In genomic region chr16:86505899-86506864, GRCh38 we compare ENCODE assay signal across 11 cellular contexts. TPM values are rescaled to one million over a fixed set of nuclear protein-coding genes. Genes with fewer than 3 reads are reported as not detected.
DNase-seq lines count a peak whose midpoint lies in the region; ATAC-seq, FAIRE-seq and TF ChIP-seq lines count a peak whose summit lies in the region.
"Had no signal": no experiment of that assay in that cellular context is flagged by ENCODE, and none has a peak within 500 bp of the region (broad histone marks: within the 10 kb centered on the region; RNA-seq: fewer than 3 reads in every experiment).

No MANE protein-coding gene starts in this region.

- H3K4me1 Mint-ChIP-seq in natural killer cell treated with Interleukin-12 subunit alpha and Interleukin-12 subunit beta and Interleukin-15 and Interleukin-18, amount 100 ng/mL, for 72 hours (ENCODE audit: low read depth in 2 of 2) = peaks cover 20 to 24% of the 10 kb centered on the region in 2 donors

- no peak overlapping the region for H3K9ac ChIP-seq in HepG2 (ENCODE audit: insufficient read depth, low read depth, low read length)

- peaks cover 9% of the 10 kb centered on the region; the same call in 1 of the 2 replicates for H3K4me1 ChIP-seq in HepG2 (ENCODE audit: insufficient read depth, low read length)
- H3K4me1 ChIP-seq in right lobe of liver = peaks cover 0 to 22% (median 0%) of the 10 kb centered on the region in 4 donors
- H3K4me1 ChIP-seq in esophagus (ENCODE audit: control insufficient read depth in 2 of 2, insufficient read depth in 2 of 2, low read length in 1 of 2) = peaks cover 5 to 20% of the 10 kb centered on the region in 2 donors
- H3K4me1 ChIP-seq in urinary bladder (ENCODE audit: insufficient read depth) = no peaks in the 10 kb centered on the region

- DNase-seq in HepG2 (ENCODE audit: low spot score) = no peak
- no peak for DNase-seq in right lobe of liver
- DNase-seq in natural killer cell treated with Interleukin-12 subunit alpha and Interleukin-12 subunit beta and Interleukin-15 and Interleukin-18, amount 100 ng/mL, for 72 hours (ENCODE audit: low spot score) = no peak
- no peak for DNase-seq in NCI-H345 (lab: John Stamatoyannopoulos, UW)
- DNase-seq: NCI-H1417 treated with DMSO at 0.1 percent for 48 hours had no signal

- POLR2A ChIA-PET in HepG2 (lab: Yijun Ruan, JAX) = no interaction called here

- 7% methylated on average over 23 of the region's 27 CpGs for WGBS in HepG2 (ENCODE audit: low lambda C conversion rate)
- WGBS in right lobe of liver (ENCODE audit: insufficient coverage, low coverage, low lambda C conversion rate, missing lambda C conversion rate) = 12% methylated on average over 18 of the region's 27 CpGs
- 13 to 21% methylated on average over 27 of the region's 27 CpGs for WGBS in esophagus, 2 donors
- 9% methylated on average over 27 of the region's 27 CpGs for WGBS in urinary bladder

- ATAC-seq in HepG2 = no peak
- ATAC-seq in right lobe of liver = no peak
- ATAC-seq in natural killer cell treated with Interleukin-12 subunit alpha and Interleukin-12 subunit beta and Interleukin-15 and Interleukin-18, amount 100 ng/mL, for 72 hours = no peak
- no peak for ATAC-seq in HG03108 (IDR thresholded peaks at IDR 0.05; ENCODE audit: unreplicated experiment)
- ATAC-seq in HG03025 (IDR thresholded peaks at IDR 0.05; ENCODE audit: low FRiP score, unreplicated experiment) = no peak

- peak overlapping the region; percentile 15 for H3K4me3 Mint-ChIP-seq in natural killer cell treated with Interleukin-12 subunit alpha and Interleukin-12 subunit beta and Interleukin-15 and Interleukin-18, amount 100 ng/mL, for 72 hours

- no peak overlapping the region for H3K4me2 ChIP-seq in HepG2 (ENCODE audit: low read depth, low read length)

- no peaks in the 10 kb centered on the region; the same call in 1 of the 2 replicates for H4K20me1 ChIP-seq in HepG2 (ENCODE audit: insufficient read depth, low read length)

- H3K4me3 ChIP-seq in HepG2 (replicated peaks in 1 of 3; ENCODE audit: insufficient read depth in 1 of 3, low read depth in 2 of 3, low read length in 3 of 3) (no peak overlapping the region), right lobe of liver (no peak overlapping the region), esophagus (ENCODE audit: low read depth in 1 of 2, low read length in 2 of 2) (peak overlapping the region; percentile 6 to 64), urinary bladder (ENCODE audit: low read depth, low read length) (peak overlapping the region; percentile 91)

- H3K27ac Mint-ChIP-seq in natural killer cell treated with Interleukin-12 subunit alpha and Interleukin-12 subunit beta and Interleukin-15 and Interleukin-18, amount 100 ng/mL, for 72 hours = no peak overlapping the region

- H3K36me3 ChIP-seq in HepG2 (replicated peaks in 1 of 2; ENCODE audit: control insufficient read depth in 1 of 2, insufficient read depth in 2 of 2, low read length in 2 of 2) (no peaks in the 10 kb centered on the region), right lobe of liver (no peaks in the 10 kb centered on the region), esophagus (ENCODE audit: control insufficient read depth in 2 of 2, insufficient read depth in 2 of 2, low read length in 1 of 2) (no peaks in the 10 kb centered on the region), urinary bladder (ENCODE audit: insufficient read depth) (no peaks in the 10 kb centered on the region)
- H3K36me3 ChIP-seq: ascending aorta had no signal

- no peak overlapping the region for H2AFZ ChIP-seq in HepG2 (ENCODE audit: low read length)

- in situ Hi-C loops in HepG2 (cut with HindIII; ENCODE audit: extremely low pct_ligation_motif_present, low pct_unique_long_range_greater_than_20kb) = loop anchor here (25.0 kb wide), 1 partner anchor 694 kb away; no protein-coding TSS in a partner anchor

- no peaks in the 10 kb centered on the region for H3K9me3 Mint-ChIP-seq in natural killer cell treated with Interleukin-12 subunit alpha and Interleukin-12 subunit beta and Interleukin-15 and Interleukin-18, amount 100 ng/mL, for 72 hours

- H3K79me2 ChIP-seq in HepG2 (ENCODE audit: insufficient read depth, low read length) = no peaks in the 10 kb centered on the region

- CTCF ChIA-PET in HepG2 (lab: Yijun Ruan, JAX; ENCODE audit: low intra/inter-chr PET ratio, low total read pairs) = no interaction called here

- no peak for TF ChIP-seq EP300 in HepG2 (IDR thresholded peaks at IDR 0.05; ENCODE audit: low read depth in 2 of 2, low read length in 2 of 2)
- no peak for TF ChIP-seq EP300 in HepG2 (CRISPR knock-in tag; IDR thresholded peaks at IDR 0.05; ENCODE audit: borderline replicate concordance)

- H3K27me3 ChIP-seq in HepG2 (ENCODE audit: control insufficient read depth in 1 of 2, insufficient read depth in 2 of 2, low read length in 2 of 2) (peaks cover 31 to 92% of the 10 kb centered on the region in 2 experiments), right lobe of liver (peaks cover 0 to 46% of the 10 kb centered on the region in 2 donors), esophagus (ENCODE audit: control insufficient read depth in 1 of 2, insufficient read depth in 2 of 2, low read length in 2 of 2) (peaks cover 9 to 18% of the 10 kb centered on the region in 2 donors)

- H3K27ac ChIP-seq in HepG2 (ENCODE audit: extremely low read length, insufficient read depth, low read length) (no peak overlapping the region), right lobe of liver (no peak overlapping the region), esophagus (ENCODE audit: low read depth in 2 of 2, low read length in 1 of 2) (peak overlapping the region; percentile 92 to 94), urinary bladder (ENCODE audit: low read depth) (peak overlapping the region; percentile 97)
- H3K27ac ChIP-seq: ascending aorta had no signal

- H3K9me3 ChIP-seq in HepG2 (ENCODE audit: low read length) (no peaks in the 10 kb centered on the region), right lobe of liver (no peaks in the 10 kb centered on the region), esophagus (ENCODE audit: control insufficient read depth in 2 of 2, insufficient read depth in 1 of 2, low read depth in 1 of 2, low read length in 1 of 2) (peaks cover 0 to 2% of the 10 kb centered on the region in 2 donors)
- H3K9me3 ChIP-seq: ascending aorta had no signal

- no peaks in the 10 kb centered on the region for H3K36me3 Mint-ChIP-seq in natural killer cell treated with Interleukin-12 subunit alpha and Interleukin-12 subunit beta and Interleukin-15 and Interleukin-18, amount 100 ng/mL, for 72 hours

- TF ChIP-seq RAD21 in HepG2 (CRISPR knock-in tag; IDR thresholded peaks at IDR 0.05) = no peak

- H3K27me3 Mint-ChIP-seq in natural killer cell treated with Interleukin-12 subunit alpha and Interleukin-12 subunit beta and Interleukin-15 and Interleukin-18, amount 100 ng/mL, for 72 hours = peaks cover 62 to 71% of the 10 kb centered on the region in 2 donors

- no peak for FAIRE-seq in HepG2 (lab: Jason Lieb, UNC)
- FAIRE-seq: HTR-8/SVneo had no signal

- no peak for TF ChIP-seq POLR2A in HepG2 (IDR thresholded peaks at IDR 0.05; ENCODE audit: insufficient read depth in 1 of 2, low read depth in 2 of 2, low read length in 2 of 2)
- TF ChIP-seq POLR2A in right lobe of liver (IDR thresholded peaks at IDR 0.05) = no peak

- BruUV-seq in HepG2 (replicated peaks; lab: Mats Ljungman, UMichigan) = no TSS peak

- intact Hi-C loops in HepG2 (cut with micrococcal nuclease; ENCODE audit: unreplicated experiment) = no loop called here
- intact Hi-C loops in right lobe of liver (cut with DNase I) = no loop called here

- TF ChIP-seq CTCF in HepG2 (CRISPR knock-in tag; IDR thresholded peaks at IDR 0.05) = no peak
- no peak for TF ChIP-seq CTCF in right lobe of liver (IDR thresholded peaks at IDR 0.05)

RNA-seq across cellular contexts. Expression of gene FOXF1, which starts 4.1 kb away (rescaled TPM):
- total RNA-seq in HepG2 (2016; rRNA removed; fragmentation: Illumina TruSeq; extraction: Trizol) (not detected in 2 replicates), right lobe of liver (1 to 10 TPM in 5 of 6 experiments, under 1 TPM in 1; 0.58 to 1.6 (median 1.2) TPM), urinary bladder (28.9 TPM)
- total RNA-seq in HepG2 (2016; cell fraction: cytosol; rRNA removed; fragmentation: Illumina TruSeq; extraction: Trizol; ENCODE audit: low read depth) = not detected in 2 replicates
- total RNA-seq in HepG2 (2016; cell fraction: insoluble cytoplasmic fraction; rRNA removed; fragmentation: Illumina TruSeq; extraction: Trizol) = not detected in 2 replicates
- total RNA-seq in HepG2 (2016; cell fraction: membrane; rRNA removed; fragmentation: Illumina TruSeq; extraction: Trizol) = not detected in 2 replicates
- total RNA-seq in HepG2 (2016; cell fraction: nucleus; rRNA removed; fragmentation: Illumina TruSeq; extraction: Trizol) = not detected in 2 replicates
- polyA plus RNA-seq in HepG2 (2011; rRNA removed) (not detected in 2 replicates), esophagus (1 to 10 TPM; 2.1 to 4.6 TPM), urinary bladder (83.3 TPM)
- polyA plus RNA-seq in HepG2 (2011; cell fraction: cytosol; rRNA removed) = not detected in 2 replicates
- polyA plus RNA-seq in HepG2 (2011; cell fraction: nucleus; rRNA removed) = not detected in 2 replicates
- not detected in 2 replicates for polyA plus RNA-seq in HepG2 (2012)
- not detected in 2 replicates for polyA plus RNA-seq in HepG2 (2016; cell fraction: cytosol; fragmentation: Illumina TruSeq; extraction: Trizol; ENCODE audit: low read depth)
- not detected in 2 replicates for polyA plus RNA-seq in HepG2 (2016; cell fraction: insoluble cytoplasmic fraction; fragmentation: Illumina TruSeq; extraction: Trizol; ENCODE audit: low read depth)
- not detected in 2 replicates for polyA plus RNA-seq in HepG2 (2016; cell fraction: membrane; fragmentation: Illumina TruSeq; extraction: Trizol; ENCODE audit: low read depth)
- not detected in 2 replicates for polyA plus RNA-seq in HepG2 (2016; cell fraction: nucleus; fragmentation: Illumina TruSeq; extraction: Trizol; ENCODE audit: insufficient read depth, low read depth)
- polyA minus RNA-seq in HepG2 (2011; rRNA and poly(A)+ RNA removed; ENCODE audit: low replicate concordance) = 5.0 TPM in 1 of 2 replicates, not detected in the other
- not detected in 2 replicates for polyA minus RNA-seq in HepG2 (2011; cell fraction: cytosol; rRNA and poly(A)+ RNA removed)
- not detected in 2 replicates for polyA minus RNA-seq in HepG2 (2011; cell fraction: nucleus; rRNA and poly(A)+ RNA removed)
- not detected for total RNA-seq in natural killer cell treated with Interleukin-12 subunit alpha and Interleukin-12 subunit beta and Interleukin-15 and Interleukin-18, amount 100 ng/mL, for 72 hours

RNA-seq across cellular contexts. Expression of gene MTHFSD, which starts 48.9 kb away (rescaled TPM):
- total RNA-seq in HepG2 (2016; rRNA removed; fragmentation: Illumina TruSeq; extraction: Trizol) = 8.9 and 16.3 TPM in 2 replicates
- 3.0 and 3.2 TPM in 2 replicates for total RNA-seq in HepG2 (2016; cell fraction: cytosol; rRNA removed; fragmentation: Illumina TruSeq; extraction: Trizol; ENCODE audit: low read depth)
- total RNA-seq in HepG2 (2016; cell fraction: insoluble cytoplasmic fraction; rRNA removed; fragmentation: Illumina TruSeq; extraction: Trizol) = 9.5 and 14.5 TPM in 2 replicates
- total RNA-seq in HepG2 (2016; cell fraction: membrane; rRNA removed; fragmentation: Illumina TruSeq; extraction: Trizol) = 6.0 and 6.1 TPM in 2 replicates
- 21.7 and 25.7 TPM in 2 replicates for total RNA-seq in HepG2 (2016; cell fraction: nucleus; rRNA removed; fragmentation: Illumina TruSeq; extraction: Trizol)
- 14.2 and 15.8 TPM in 2 replicates for polyA plus RNA-seq in HepG2 (2011; rRNA removed)
- polyA plus RNA-seq in HepG2 (2011; cell fraction: cytosol; rRNA removed) = 5.8 and 6.4 TPM in 2 replicates
- polyA plus RNA-seq in HepG2 (2011; cell fraction: nucleus; rRNA removed) = 85.9 and 86.6 TPM in 2 replicates
- 8.3 and 11.3 TPM in 2 replicates for polyA plus RNA-seq in HepG2 (2012)
- 1.9 and 2.3 TPM in 2 replicates for polyA plus RNA-seq in HepG2 (2016; cell fraction: cytosol; fragmentation: Illumina TruSeq; extraction: Trizol; ENCODE audit: low read depth)
- polyA plus RNA-seq in HepG2 (2016; cell fraction: insoluble cytoplasmic fraction; fragmentation: Illumina TruSeq; extraction: Trizol; ENCODE audit: low read depth) = 9.8 and 13.1 TPM in 2 replicates
- 4.8 and 5.1 TPM in 2 replicates for polyA plus RNA-seq in HepG2 (2016; cell fraction: membrane; fragmentation: Illumina TruSeq; extraction: Trizol; ENCODE audit: low read depth)
- polyA plus RNA-seq in HepG2 (2016; cell fraction: nucleus; fragmentation: Illumina TruSeq; extraction: Trizol; ENCODE audit: insufficient read depth, low read depth) = 28.2 and 29.9 TPM in 2 replicates
- 27.7 and 27.8 TPM in 2 replicates for polyA minus RNA-seq in HepG2 (2011; rRNA and poly(A)+ RNA removed; ENCODE audit: low replicate concordance)
- 5.9 and 9.4 TPM in 2 replicates for polyA minus RNA-seq in HepG2 (2011; cell fraction: cytosol; rRNA and poly(A)+ RNA removed)
- 76.5 and 82.9 TPM in 2 replicates for polyA minus RNA-seq in HepG2 (2011; cell fraction: nucleus; rRNA and poly(A)+ RNA removed)
- 10 to 100 TPM in 2 of 6 experiments, 1 to 10 TPM in 4; 5.9 to 11.6 (median 9.0) TPM for total RNA-seq in right lobe of liver
- polyA plus RNA-seq in esophagus = 10 to 100 TPM in 1 of 2 donors, 1 to 10 TPM in 1; 9.7 to 14.1 TPM
- 10 to 100 TPM; 24.3 to 32.8 TPM for total RNA-seq in natural killer cell treated with Interleukin-12 subunit alpha and Interleukin-12 subunit beta and Interleukin-15 and Interleukin-18, amount 100 ng/mL, for 72 hours
- total RNA-seq in urinary bladder = 20.7 TPM
- 12.0 TPM for polyA plus RNA-seq in urinary bladder

Comparison
In these comparisons a context has a peak if more than half of its experiments do, and no peak if none do; other contexts are left out.
1. H3K27ac ChIP-seq: peak in esophagus (2 of 2) and urinary bladder (single experiment); none in HepG2 (single experiment) and right lobe of liver (0 of 3).
2. H3K4me3 ChIP-seq: peak in esophagus (2 of 2) and urinary bladder (single experiment); none in HepG2 (0 of 3) and right lobe of liver (0 of 3).
3. RNA of gene FOXF1, which starts 4.1 kb away (total RNA-seq): 28.9 TPM in urinary bladder (single experiment); 0.58 to 1.6 TPM in right lobe of liver, not detected in HepG2 and not detected in natural killer cell treated with Interleukin-12 subunit alpha and Interleukin-12 subunit beta and Interleukin-15 and Interleukin-18, amount 100 ng/mL, for 72 hours; every median in the first group is over 10 times any median in the second.